ENCODE assay signal across 21 cellular contexts in genomic region chr12:46944771-46945170, GRCh38.
DNase-seq lines count a peak whose midpoint lies in the region; ATAC-seq and TF ChIP-seq lines count a peak whose summit lies in the region.
"Had no signal": no experiment of that assay in that cellular context is flagged by ENCODE, and none has a peak within 500 bp of the region (broad histone marks: within the 10 kb centered on the region; RNA-seq: fewer than 3 reads in every experiment).

No MANE protein-coding gene starts in this region.

- H2BK20ac ChIP-seq in IMR-90 (ENCODE audit: low read depth, low read length), result 0 out of 2 replicates have a peak overlapping the region, but pooled peaks have one; percentile 51

- H3K14ac ChIP-seq in IMR-90 (replicated peaks; ENCODE audit: low read depth, low read length), result no peak overlapping the region; the same call in 1 of the 2 replicates

- 59 to 62% methylated on average over 5 of the region's 5 CpGs for WGBS in GM23248 (ENCODE audit: low coverage in 1 of 2, low lambda C conversion rate in 2 of 2, missing lambda C conversion rate in 2 of 2), 2 experiments
- WGBS in IMR-90 (ENCODE audit: extremely low coverage in 2 of 2, insufficient read length in 1 of 2), 2 experiments, result no CpG with 5 or more reads among the region's 5 CpGs

- H3K9me2 ChIP-seq in GM23248 (ENCODE audit: insufficient read depth), result no peaks in the 10 kb centered on the region
- H3K9me2 ChIP-seq: SK-N-SH had no signal

- H3K27ac Mint-ChIP-seq in Caco-2 (ENCODE audit: unreplicated experiment), result no peak overlapping the region
- H3K27ac Mint-ChIP-seq: B cell; CD8-positive, alpha-beta T cell; T-helper 17 cell had no signal

- no peak overlapping the region for H3K9ac ChIP-seq in GM23248
- H3K9ac ChIP-seq in IMR-90 (ENCODE audit: low read depth, low read length), result no peak overlapping the region
- H3K9ac ChIP-seq: SK-N-SH had no signal

- no peak for ATAC-seq in IMR-90 (ENCODE audit: low read depth)
- ATAC-seq in GM18867 (IDR thresholded peaks at IDR 0.05; ENCODE audit: unreplicated experiment), result no peak
- ATAC-seq: CD8-positive, alpha-beta T cell; T-helper 17 cell had no signal

- intact Hi-C loops in IMR-90 (cut with micrococcal nuclease), result loop anchor here (2.0 kb wide), 1 partner anchor 76 kb away; no protein-coding TSS in a partner anchor
- intact Hi-C loops in Caco-2 (cut with micrococcal nuclease; ENCODE audit: unreplicated experiment), result loop anchor here (1.0 to 5.0 kb wide), 2 partner anchors 38 to 77 kb away; no protein-coding TSS in a partner anchor

- H3K4me1 Mint-ChIP-seq in Caco-2 (ENCODE audit: low read depth, unreplicated experiment), result peaks cover 7% of the 10 kb centered on the region
- H3K4me1 Mint-ChIP-seq: B cell had no signal

- H3K36me3 ChIP-seq in GM23248 (ENCODE audit: low read depth), result no peaks in the 10 kb centered on the region
- H3K36me3 ChIP-seq in IMR-90 (ENCODE audit: control insufficient read depth, insufficient read depth, low read length), result no peaks in the 10 kb centered on the region
- no peaks in the 10 kb centered on the region for H3K36me3 ChIP-seq in Peyer's patch
- H3K36me3 ChIP-seq in Caco-2 (ENCODE audit: control insufficient read depth, insufficient read depth, low read length), result no peaks in the 10 kb centered on the region
- H3K36me3 ChIP-seq: MG63 had no signal

- no peaks in the 10 kb centered on the region for H3K36me3 Mint-ChIP-seq in Caco-2 (ENCODE audit: insufficient read depth, unreplicated experiment)
- H3K36me3 Mint-ChIP-seq: CD8-positive, alpha-beta T cell had no signal

- H2AFZ ChIP-seq in GM23248 (no peak overlapping the region), IMR-90 (replicated peaks; ENCODE audit: low read length, poor library complexity) (no peak overlapping the region)

- no peaks in the 10 kb centered on the region for H3K27me3 Mint-ChIP-seq in Caco-2 (ENCODE audit: insufficient read depth, unreplicated experiment)
- H3K27me3 Mint-ChIP-seq: T-helper 17 cell had no signal

- H2BK120ac ChIP-seq in IMR-90 (ENCODE audit: low read depth, low read length), result no peak overlapping the region

- DNase-seq in GM23248, result peak; percentile 15
- no peak for DNase-seq in IMR-90
- DNase-seq in T1000 (lab: John Stamatoyannopoulos, UW), result peak; percentile 12
- no peak for DNase-seq in activated CD4-positive, alpha-beta T cell treated with anti-CD3 and anti-CD28 coated beads for 1 hour
- DNase-seq in Peyer's patch, result no peak
- DNase-seq in Caco-2, result no peak
- DNase-seq: CD8-positive, alpha-beta T cell; DMS 273 treated with DMSO at 0.1 percent for 48 hours; DMS79; GOT3; KBM-7; MG63; NCI-H2029; NCI-H446 treated with DMSO at 0.1 percent for 48 hours; NCI-H526; SHP77 treated with DMSO at 0.1 percent for 48 hours; SK-N-SH; T-helper 17 cell had no signal

- H4K91ac ChIP-seq in IMR-90 (ENCODE audit: insufficient read depth, low read depth, low read length), result no peak overlapping the region

- peaks cover 18% of the 10 kb centered on the region for H3K9me1 ChIP-seq in IMR-90 (ENCODE audit: insufficient read depth, low read length)

- peaks cover 56% of the 10 kb centered on the region for H3K4me1 ChIP-seq in GM23248 (ENCODE audit: insufficient read depth)
- H3K4me1 ChIP-seq in IMR-90 (ENCODE audit: control insufficient read depth, insufficient read depth, low read length), result peaks cover 10% of the 10 kb centered on the region
- H3K4me1 ChIP-seq in Peyer's patch, result no peaks in the 10 kb centered on the region
- peaks cover 7% of the 10 kb centered on the region for H3K4me1 ChIP-seq in Caco-2

- POLR2A ChIA-PET in IMR-90 (lab: Charles Lee; ENCODE audit: unreplicated experiment) (no interaction called here), Caco-2 (lab: Charles Lee) (no interaction called here)

- no peak for TF ChIP-seq RAD21 in IMR-90 (IDR thresholded peaks at IDR 0.05; ENCODE audit: low read length)

- TF ChIP-seq POLR2A in IMR-90 (IDR thresholded peaks at IDR 0.05; ENCODE audit: low read depth, low read length) (no peak), Peyer's patch (IDR thresholded peaks at IDR 0.05) (no peak)

- no peak overlapping the region for H2AK5ac ChIP-seq in IMR-90 (ENCODE audit: low read depth, low read length)

- H3K4me2 ChIP-seq in GM23248 (ENCODE audit: unreplicated experiment) (no peak overlapping the region), IMR-90 (ENCODE audit: low read depth, low read length) (no peak overlapping the region)
- H3K4me2 ChIP-seq: SK-N-SH had no signal

- no peak overlapping the region for H3K56ac ChIP-seq in IMR-90 (ENCODE audit: extremely low read depth, insufficient read depth, low read length)

- H4K20me1 ChIP-seq in GM23248 (ENCODE audit: insufficient read depth) (no peaks in the 10 kb centered on the region), IMR-90 (ENCODE audit: insufficient read depth, low read length) (no peaks in the 10 kb centered on the region)

- no peak for TF ChIP-seq CTCF in IMR-90 (conservative IDR thresholded peaks at IDR 0.05; ENCODE audit: low read depth, low read length)
- TF ChIP-seq CTCF in Peyer's patch (IDR thresholded peaks at IDR 0.05), result no peak
- TF ChIP-seq CTCF in Caco-2 (IDR thresholded peaks at IDR 0.05; ENCODE audit: insufficient read depth in 1 of 2, low read depth in 1 of 2, low read length in 1 of 2, severe bottlenecking in 1 of 2, unreplicated experiment in 1 of 2), result no peak

- H3K4me3 ChIP-seq in GM23248 (no peak overlapping the region), IMR-90 (ENCODE audit: insufficient read depth, low read depth, low read length) (no peak overlapping the region), Peyer's patch (no peak overlapping the region), Caco-2 (ENCODE audit: low read depth, low read length) (no peak overlapping the region)
- H3K4me3 ChIP-seq: MG63 had no signal

- H3K18ac ChIP-seq in IMR-90 (ENCODE audit: low read depth, low read length), result no peak overlapping the region

- no peak overlapping the region for H3K27ac ChIP-seq in GM23248
- no peak overlapping the region for H3K27ac ChIP-seq in IMR-90 (ENCODE audit: insufficient read depth, low read length)
- no peak overlapping the region for H3K27ac ChIP-seq in Peyer's patch
- H3K27ac ChIP-seq: C4-2B had no signal

- H4K5ac ChIP-seq in IMR-90 (ENCODE audit: low read depth, low read length), result no peak overlapping the region

- no peaks in the 10 kb centered on the region for H3K9me3 ChIP-seq in GM23248 (ENCODE audit: low read depth)
- H3K9me3 ChIP-seq in IMR-90 (ENCODE audit: control insufficient read depth, insufficient read depth, low read length), result no peaks in the 10 kb centered on the region
- H3K9me3 ChIP-seq in Peyer's patch, result no peaks in the 10 kb centered on the region
- no peaks in the 10 kb centered on the region for H3K9me3 ChIP-seq in Caco-2
- H3K9me3 ChIP-seq: SK-N-SH had no signal

- no peaks in the 10 kb centered on the region for H3K9me3 Mint-ChIP-seq in Caco-2 (ENCODE audit: unreplicated experiment)
- H3K9me3 Mint-ChIP-seq: CD8-positive, alpha-beta T cell had no signal

- peaks cover 50% of the 10 kb centered on the region for H3F3A ChIP-seq in GM23248 (ENCODE audit: insufficient read depth)

- CTCF ChIA-PET in IMR-90 (lab: Yijun Ruan, JAX) (interaction anchor here (0.6 to 4.3 kb wide), 7 partner anchors 8 to 820 kb away, joined by 3 to 23 read pairs (median 4); no protein-coding TSS in a partner anchor), Caco-2 (lab: Charles Lee) (interaction anchor here (0.7 to 0.8 kb wide), 2 partner anchors 39 to 76 kb away, joined by 3 to 5 read pairs; no protein-coding TSS in a partner anchor)

- dilution Hi-C loops in IMR-90 (cut with HindIII; ENCODE audit: low sequenced_read_pairs, unreplicated experiment), result no loop called here

- H2AK9ac ChIP-seq in IMR-90 (replicated peaks; ENCODE audit: low read depth, low read length, poor library complexity), result no peak overlapping the region

- no peak overlapping the region for H3K4me3 Mint-ChIP-seq in Caco-2 (ENCODE audit: unreplicated experiment)
- H3K4me3 Mint-ChIP-seq: B cell; CD8-positive, alpha-beta T cell; T-helper 17 cell had no signal

- peak overlapping the region; percentile 41 to 61; a peak in 1 of 4 replicates for H4K8ac ChIP-seq in IMR-90 (ENCODE audit: low read depth in 2 of 2, low read length in 2 of 2)

- no peak overlapping the region for H3K4ac ChIP-seq in IMR-90 (ENCODE audit: low read depth, low read length)

- no peaks in the 10 kb centered on the region for H3K79me2 ChIP-seq in GM23248 (ENCODE audit: insufficient read depth)

- peak overlapping the region; percentile 87 for H2BK5ac ChIP-seq in IMR-90 (ENCODE audit: low read depth, low read length, poor library complexity, severe bottlenecking)

- H3K27me3 ChIP-seq in GM23248 (replicated peaks; ENCODE audit: insufficient read depth) (no peaks in the 10 kb centered on the region), IMR-90 (ENCODE audit: control insufficient read depth, insufficient read depth, low read length) (no peaks in the 10 kb centered on the region), Peyer's patch (no peaks in the 10 kb centered on the region), Caco-2 (replicated peaks; ENCODE audit: control insufficient read depth, insufficient read depth, low read length) (no peaks in the 10 kb centered on the region)
- H3K27me3 ChIP-seq: MG63 had no signal

- no TSS peak for BruUV-seq in IMR-90 (replicated peaks; lab: Mats Ljungman, UMichigan)
- no TSS peak for BruUV-seq in Caco-2 (replicated peaks; lab: Mats Ljungman, UMichigan)

- peak overlapping the region; percentile 6; the same call in 2 of the 3 replicates for H2BK15ac ChIP-seq in IMR-90 (ENCODE audit: low read depth, low read length)

- in situ Hi-C loops in GM23248 (cut with MboI), result loop anchor here (25.0 kb wide), 1 partner anchor 582 kb away; the partner anchor contains the start of gene SLC38A2
- in situ Hi-C loops in IMR-90 (cut with MboI; ENCODE audit: low sequenced_read_pairs), result loop anchor here (25.0 kb wide), 1 partner anchor 257 kb away; no protein-coding TSS in a partner anchor

- H3K23ac ChIP-seq in IMR-90 (ENCODE audit: low read depth, low read length), result no peak overlapping the region

- no peaks in the 10 kb centered on the region for H3K79me1 ChIP-seq in IMR-90 (ENCODE audit: low read depth in 1 of 2, low read length in 2 of 2)

TF ChIP-seq in IMR-90, 13 proteins besides CTCF, POLR2A, EP300 and RAD21 (continues in another document):
- TF ChIP-seq FOS (IDR thresholded peaks at IDR 0.05; ENCODE audit: low read depth, low read length) (no peak), RFX5 (IDR thresholded peaks at IDR 0.05; ENCODE audit: low read depth, low read length) (no peak), BHLHE40 (IDR thresholded peaks at IDR 0.05; ENCODE audit: low read depth, low read length) (no peak), MAZ (IDR thresholded peaks at IDR 0.05; ENCODE audit: borderline replicate concordance, low read depth, low read length) (no peak), NFE2L2 (IDR thresholded peaks at IDR 0.05; ENCODE audit: low read depth, low read length) (no peak), USF2 (IDR thresholded peaks at IDR 0.05; ENCODE audit: low read depth, low read length) (no peak)

Comparison
In these comparisons a context has a peak if more than half of its experiments do, and no peak if none do; other contexts are left out.
1. DNase-seq: peak in GM23248 (single experiment) and T1000 (single experiment); none in IMR-90 (single experiment), activated CD4-positive, alpha-beta T cell treated with anti-CD3 and anti-CD28 coated beads for 1 hour (single experiment), Peyer's patch (0 of 3) and Caco-2 (0 of 2).